Comparison of ENCODE assay signal across 6 cellular contexts in the genomic region with DNA sequence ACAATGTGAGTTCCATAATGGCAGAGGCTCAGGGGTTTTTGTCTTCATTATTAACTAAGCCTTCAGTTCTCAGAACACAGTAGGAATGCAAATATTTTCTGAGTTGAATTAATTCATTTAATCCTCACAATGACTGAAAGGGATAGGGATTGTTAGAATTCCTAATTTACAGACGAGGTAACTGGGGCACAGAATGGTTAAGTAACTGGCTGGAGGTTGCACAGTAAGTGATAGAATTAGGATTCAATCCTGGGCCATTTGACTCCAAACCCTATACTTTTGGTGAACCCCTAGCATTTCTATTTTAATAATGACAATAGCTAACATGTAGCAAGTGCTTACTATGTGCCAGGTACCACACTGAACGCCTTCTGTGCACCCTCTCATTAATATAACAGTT.
"Had no signal": no experiment of that assay in that cellular context is flagged by ENCODE, and none has a peak within 500 bp of the region (broad histone marks: within the 10 kb centered on the region; RNA-seq: fewer than 3 reads in every experiment).

No MANE protein-coding gene starts in this region.

- H3K27ac ChIP-seq: KMS-11 had no signal

- H3K4me3 ChIP-seq: GM23338 had no signal

- H3K4me3 Mint-ChIP-seq: GM23338, HFFc6 had no signal

- DNase-seq: H7, KBM-7 had no signal

- H2AFZ ChIP-seq: GM23338 had no signal

- H3K9me3 Mint-ChIP-seq: GM23338 had no signal

- H3K9ac ChIP-seq: KMS-11 had no signal

- H3K4me2 ChIP-seq: GM23338, KMS-11 had no signal

- FAIRE-seq: HTR-8/SVneo had no signal
